Comparison of ENCODE assay signal across 11 cellular contexts in genomic region chr3:37183976-37184375, GRCh38. TPM values are rescaled to one million over a fixed set of nuclear protein-coding genes. Genes with fewer than 3 reads are reported as not detected.
DNase-seq lines count a peak whose midpoint lies in the region.
"Had no signal": no experiment of that assay in that cellular context is flagged by ENCODE, and none has a peak within 500 bp of the region (broad histone marks: within the 10 kb centered on the region; RNA-seq: fewer than 3 reads in every experiment).

No MANE protein-coding gene starts in this region.

- H3K9ac ChIP-seq in GM23248: peak overlapping the region; percentile 73

- peaks cover 55% of the 10 kb centered on the region for H3F3A ChIP-seq in GM23248 (ENCODE audit: insufficient read depth)

- no peaks in the 10 kb centered on the region for H3K27me3 ChIP-seq in GM23248 (replicated peaks; ENCODE audit: insufficient read depth)

- H3K4me3 ChIP-seq in GM23248: peak overlapping the region; percentile 48

- H3K9me2 ChIP-seq in GM23248 (ENCODE audit: insufficient read depth): no peaks in the 10 kb centered on the region

- H3K4me1 ChIP-seq in GM23248 (ENCODE audit: insufficient read depth): peaks cover 43% of the 10 kb centered on the region

- peaks cover 38% of the 10 kb centered on the region for H3K79me2 ChIP-seq in GM23248 (ENCODE audit: insufficient read depth)

- in situ Hi-C loops in GM23248 (cut with MboI): no loop called here

- 5% methylated on average over 5 of the region's 5 CpGs for WGBS in GM23248 (ENCODE audit: low coverage in 1 of 2, low lambda C conversion rate in 2 of 2, missing lambda C conversion rate in 2 of 2), 2 experiments

- peak overlapping the region; percentile 54 for H2AFZ ChIP-seq in GM23248

- no peaks in the 10 kb centered on the region; the same call in 1 of the 2 replicates for H3K36me3 ChIP-seq in GM23248 (ENCODE audit: low read depth)

- DNase-seq in GM23248 (peak; percentile 80), kidney tubule cell (ENCODE audit: low spot score) (peak; percentile 33), stromal cell of bone marrow (ENCODE audit: low read depth) (peak; percentile 85), NK-92 (lab: John Stamatoyannopoulos, UW; ENCODE audit: unreplicated experiment) (no peak), DMS53 (lab: John Stamatoyannopoulos, UW) (no peak)
- no peak for DNase-seq in stimulated activated naive CD4-positive, alpha-beta T cell treated with Interleukin-2 at 50 U/mL for 16 hours (lab: John Stamatoyannopoulos, UW)
- DNase-seq in stimulated activated CD4-positive, alpha-beta T cell treated with anti-CD3 and anti-CD28 coated beads, Interleukin-2, amount 100 ng/mL, for 24 hours: no peak
- DNase-seq: activated T-cell treated with anti-CD3 and anti-CD28 coated beads, Interleukin-2, amount 50 U/mL, for 1 hour; NCI-H1048; stimulated activated CD4-positive, alpha-beta T cell treated with anti-CD3 and anti-CD28 coated beads, Interleukin-4, amount 100 ng/mL, for 24 hours had no signal

- H4K20me1 ChIP-seq in GM23248 (ENCODE audit: insufficient read depth): no peaks in the 10 kb centered on the region

- peak overlapping the region; percentile 66 for H3K4me2 ChIP-seq in GM23248 (ENCODE audit: unreplicated experiment)

- H3K9me3 ChIP-seq in GM23248 (ENCODE audit: low read depth): no peaks in the 10 kb centered on the region

- H3K27ac ChIP-seq in GM23248 (peak overlapping the region; percentile 94), cingulate gyrus (ENCODE audit: low read depth, low read length) (peak overlapping the region; percentile 94)

RNA-seq across cellular contexts. Expression of gene LRRFIP2, which starts 9.6 kb away (rescaled TPM):
- 77.7 and 83.8 TPM in 2 replicates for total RNA-seq in GM23248 (2014; rRNA removed; shearing (Covaris generic))
- polyA plus RNA-seq in GM23248 (2016; fragmentation: Nextera tagmentation; extraction: Ambion mirVana): 73.1 and 77.6 TPM in 2 replicates

RNA-seq across cellular contexts. Expression of gene GOLGA4, which starts 59.1 kb away (rescaled TPM):
- 34.5 and 41.6 TPM in 2 replicates for total RNA-seq in GM23248 (2014; rRNA removed; shearing (Covaris generic))
- 52.1 and 60.0 TPM in 2 replicates for polyA plus RNA-seq in GM23248 (2016; fragmentation: Nextera tagmentation; extraction: Ambion mirVana)

Comparison
In these comparisons a context has a peak if more than half of its experiments do, and no peak if none do; other contexts are left out.
1. DNase-seq: peak in GM23248 (single experiment), kidney tubule cell (single experiment) and stromal cell of bone marrow (single experiment); none in NK-92 (single experiment), stimulated activated naive CD4-positive, alpha-beta T cell treated with Interleukin-2 at 50 U/mL for 16 hours (single experiment), stimulated activated CD4-positive, alpha-beta T cell treated with anti-CD3 and anti-CD28 coated beads, Interleukin-2, amount 100 ng/mL, for 24 hours (0 of 2) and DMS53 (single experiment).